In genomic region chr4:4289575-4289929, GRCh38 we compare ENCODE assay signal across 8 cellular contexts. TPM values are rescaled to one million over a fixed set of nuclear protein-coding genes. Genes with fewer than 3 reads are reported as not detected.
A peak's percentile ranks its signal among the peaks of the same experiment; 100 is the strongest.
DNase-seq lines count a peak whose midpoint lies in the region; ATAC-seq and TF ChIP-seq lines count a peak whose summit lies in the region.

No MANE protein-coding gene starts in this region.

- TF ChIP-seq CTCF in foreskin fibroblast (IDR thresholded peaks at IDR 0.05; ENCODE audit: low read depth, low read length) (no peak), gastrocnemius medialis (IDR thresholded peaks at IDR 0.05 in 4 of 5, conservative IDR thresholded peaks at IDR 0.05 in 1 of 5) (no peak)

- H3K4me3 ChIP-seq in SJSA1 (peak overlapping the region; percentile 68), foreskin fibroblast (ENCODE audit: low read depth in 1 of 2, low read length in 2 of 2) (peak overlapping the region; percentile 83 to 87), gastrocnemius medialis (peak overlapping the region; percentile 69 to 93 (median 82))

- H3K4me1 ChIP-seq in SJSA1 (replicated peaks) = peaks cover 29% of the 10 kb centered on the region
- peaks cover 42 to 67% of the 10 kb centered on the region in 2 donors for H3K4me1 ChIP-seq in gastrocnemius medialis

- H3K9me3 ChIP-seq in SJSA1 (replicated peaks) (no peaks in the 10 kb centered on the region; the same call in 1 of the 2 replicates), gastrocnemius medialis (no peaks in the 10 kb centered on the region)

- no peak for TF ChIP-seq POLR2A in GM18505 (IDR thresholded peaks at IDR 0.05; ENCODE audit: borderline replicate concordance, extremely low read depth, insufficient read depth, insufficient read length)
- TF ChIP-seq POLR2A in gastrocnemius medialis (IDR thresholded peaks at IDR 0.05) = no peak

- in situ Hi-C loops in gastrocnemius medialis (cut with MboI; ENCODE audit: low sequenced_read_pairs in 4 of 4) = loop anchor here in 1 of 4 donors (25.0 kb wide), 1 partner anchor 248 kb away; the partner anchor contains the start of gene STX18

- DNase-seq in SJSA1 (ENCODE audit: low read depth in 1 of 2, low spot score in 2 of 2) (no peak), foreskin fibroblast (peak in 1 of 2 donors; percentile 49), gastrocnemius medialis (no peak), midbrain (lab: John Stamatoyannopoulos, UW) (no peak), iPS-NIHi11 (ENCODE audit: low spot score) (no peak)
- no peak for DNase-seq in effector CD8-positive, alpha-beta T cell (lab: John Stamatoyannopoulos, UW)

- ATAC-seq in GM18505 (IDR thresholded peaks at IDR 0.05; ENCODE audit: unreplicated experiment) (peak; percentile 1), HG02571 (IDR thresholded peaks at IDR 0.05; ENCODE audit: unreplicated experiment) (peak; percentile 11), gastrocnemius medialis (peak; percentile 12 to 20)

- intact Hi-C loops in gastrocnemius medialis (cut with DNase I; ENCODE audit: low total_unique reads) = no loop called here

- H3K36me3 ChIP-seq in SJSA1 (peaks cover 52% of the 10 kb centered on the region), gastrocnemius medialis (no peaks in the 10 kb centered on the region)

- H3K27me3 ChIP-seq in SJSA1 (replicated peaks) (no peaks in the 10 kb centered on the region), gastrocnemius medialis (no peaks in the 10 kb centered on the region)

- H3K27ac ChIP-seq in SJSA1 (peak overlapping the region; percentile 11), gastrocnemius medialis (peak overlapping the region; percentile 84 to 88 (median 86))

RNA-seq across cellular contexts. Expression of gene LYAR, which starts 0.4 kb away (rescaled TPM):
- total RNA-seq in SJSA1 (2014; rRNA removed; shearing (Covaris generic)) = 47.1 and 56.2 TPM in 2 replicates
- 10 to 100 TPM in 3 of 4 donors, 1 to 10 TPM in 1; 9.9 to 26.6 (median 23.1) TPM for total RNA-seq in gastrocnemius medialis

RNA-seq across cellular contexts. Expression of gene ZBTB49, which starts 0.5 kb away (rescaled TPM):
- 4.7 and 16.8 TPM in 2 replicates for total RNA-seq in SJSA1 (2014; rRNA removed; shearing (Covaris generic))
- 1 to 10 TPM; 1.7 to 2.8 (median 2.5) TPM for total RNA-seq in gastrocnemius medialis

RNA-seq across cellular contexts. Expression of gene TMEM128, which starts 41.5 kb away (rescaled TPM):
- 50.8 and 60.2 TPM in 2 replicates for total RNA-seq in SJSA1 (2014; rRNA removed; shearing (Covaris generic))
- 1 to 10 TPM; 3.7 to 8.6 (median 4.6) TPM for total RNA-seq in gastrocnemius medialis
